ENCODE assay signal across 8 cellular contexts in the genomic region with DNA sequence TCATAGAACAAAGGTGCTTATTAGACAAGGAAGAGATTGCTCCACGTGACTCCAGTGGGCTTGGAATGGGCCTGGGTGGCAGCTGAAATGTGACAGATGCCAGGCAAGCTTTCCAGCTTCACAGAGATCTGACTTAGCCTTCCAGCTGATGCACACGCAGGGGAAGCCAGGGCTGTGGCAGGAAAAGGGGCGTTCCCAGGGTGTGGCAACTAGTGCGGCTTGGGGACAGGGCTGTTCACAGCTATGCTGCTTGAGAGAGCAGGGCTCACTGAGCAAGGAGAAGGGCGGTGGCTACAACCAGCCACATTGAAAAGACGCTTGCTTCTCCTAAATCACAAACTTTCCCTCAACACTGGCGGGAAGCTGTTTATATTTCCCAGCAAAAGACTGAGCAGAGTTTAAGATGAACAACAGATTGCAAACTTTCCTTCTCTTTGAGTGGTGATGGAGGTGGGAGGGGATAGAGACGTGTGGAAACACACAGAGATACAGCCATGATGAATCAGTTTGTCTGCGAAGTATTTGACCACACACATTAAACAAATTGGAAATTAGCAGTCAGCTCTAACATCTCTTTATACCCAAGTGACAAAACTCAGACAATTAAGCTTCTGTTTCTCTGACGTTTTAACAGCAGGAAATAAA.
A peak's percentile ranks its signal among the peaks of the same experiment; 100 is the strongest.
DNase-seq lines count a peak whose midpoint lies in the region; ATAC-seq, FAIRE-seq and TF ChIP-seq lines count a peak whose summit lies in the region.

No MANE protein-coding gene starts in this region.

- TF ChIP-seq CTCF in endothelial cell of umbilical vein (IDR thresholded peaks at IDR 0.05; ENCODE audit: extremely low read depth in 1 of 2, insufficient read depth in 1 of 2, low read depth in 1 of 2, low read length in 2 of 2), result no peak

- no peaks in the 10 kb centered on the region for H3K9me3 ChIP-seq in endothelial cell of umbilical vein (replicated peaks; ENCODE audit: control insufficient read depth, insufficient read depth, low read length)

- ATAC-seq in HG03135 (IDR thresholded peaks at IDR 0.05; ENCODE audit: unreplicated experiment) (no peak), GM18867 (IDR thresholded peaks at IDR 0.05; ENCODE audit: unreplicated experiment) (no peak)

- peak overlapping the region; percentile 76 for H3K4me2 ChIP-seq in endothelial cell of umbilical vein (ENCODE audit: insufficient read depth, low read length)

- POLR2A ChIA-PET in endothelial cell of umbilical vein (lab: Charles Lee), result no interaction called here

- H3K79me2 ChIP-seq in endothelial cell of umbilical vein (ENCODE audit: control insufficient read depth, insufficient read depth, low read length), result no peaks in the 10 kb centered on the region

- in situ Hi-C loops in G401 (cut with HindIII; ENCODE audit: low sequenced_read_pairs), result no loop called here

- peaks cover 11% of the 10 kb centered on the region for H3K4me1 ChIP-seq in endothelial cell of umbilical vein (ENCODE audit: control insufficient read depth, extremely low read depth, insufficient read depth, low read length)

- CTCF ChIA-PET in endothelial cell of umbilical vein (lab: Charles Lee), result interaction anchor here (1.2 to 2.2 kb wide), 4 partner anchors 11 to 74 kb away, joined by 3 to 7 read pairs (median 4); no protein-coding TSS in a partner anchor

- dilution Hi-C loops in endothelial cell of umbilical vein (cut with MboI; ENCODE audit: extremely low pct_ligation_motif_present, low sequenced_read_pairs), result no loop called here

- H3K36me3 ChIP-seq in endothelial cell of umbilical vein (ENCODE audit: control insufficient read depth in 2 of 2, extremely low read depth in 1 of 2, insufficient read depth in 2 of 2, low read length in 2 of 2), result no peaks in the 10 kb centered on the region

- H3K27ac ChIP-seq in endothelial cell of umbilical vein (ENCODE audit: insufficient read depth, low read depth, low read length), result no peak overlapping the region

- no peak overlapping the region for H3K4me3 ChIP-seq in endothelial cell of umbilical vein (replicated peaks in 1 of 3; ENCODE audit: insufficient read depth in 1 of 3, low read depth in 1 of 3, low read length in 3 of 3)

- H2AFZ ChIP-seq in endothelial cell of umbilical vein (ENCODE audit: low read depth, low read length), result peak overlapping the region; percentile 96

- FAIRE-seq in endothelial cell of umbilical vein (lab: Jason Lieb, UNC), result peak; percentile 79

- H3K27me3 ChIP-seq in endothelial cell of umbilical vein (ENCODE audit: control insufficient read depth in 2 of 2, insufficient read depth in 2 of 2, low read length in 2 of 2), result peaks cover 1 to 5% of the 10 kb centered on the region in 2 experiments

- no TSS peak for BruUV-seq in endothelial cell of umbilical vein (replicated peaks; lab: Mats Ljungman, UMichigan)

- peak; percentile 59 for TF ChIP-seq POLR2A in endothelial cell of umbilical vein (IDR thresholded peaks at IDR 0.05; ENCODE audit: low read depth, low read length)

- intact Hi-C loops in endothelial cell of umbilical vein (cut with micrococcal nuclease), result no loop called here

- no peaks in the 10 kb centered on the region for H4K20me1 ChIP-seq in endothelial cell of umbilical vein (replicated peaks; ENCODE audit: control insufficient read depth, extremely low read depth, insufficient read depth, low read length)

- H3K9me1 ChIP-seq in endothelial cell of umbilical vein (replicated peaks; ENCODE audit: control insufficient read depth, extremely low read depth, insufficient read depth, low read length), result no peaks in the 10 kb centered on the region

- DNase-seq in G401 (ENCODE audit: low spot score) (peak; percentile 40), endothelial cell of umbilical vein (ENCODE audit: low read depth, low spot score) (peak; percentile 63), renal cortical epithelial cell (ENCODE audit: low read depth) (peak; percentile 36), NCI-H510A treated with DMSO at 0.1 percent for 48 hours (lab: John Stamatoyannopoulos, UW) (no peak), activated gamma-delta T cell (lab: John Stamatoyannopoulos, UW) (no peak)
- DNase-seq in activated CD4-positive, alpha-beta T cell treated with anti-CD3 and anti-CD28 coated beads for 1 hour, result peak; percentile 18

- H3K9ac ChIP-seq in endothelial cell of umbilical vein (replicated peaks; ENCODE audit: extremely low read depth, insufficient read depth, low read length), result peak overlapping the region; percentile 41

TF ChIP-seq in endothelial cell of umbilical vein, 7 proteins besides CTCF, POLR2A, EP300 and RAD21:
- peak; percentile 35 for TF ChIP-seq POLR2AphosphoS5 (IDR thresholded peaks at IDR 0.05; ENCODE audit: insufficient read depth, low read depth, low read length)
- TF ChIP-seq JUN (IDR thresholded peaks at IDR 0.05; ENCODE audit: borderline replicate concordance, insufficient read depth, insufficient read length, low read depth), result no peak

Comparison
In these comparisons a context has a peak if more than half of its experiments do, and no peak if none do; other contexts are left out.
1. DNase-seq: peak in G401 (single experiment), activated CD4-positive, alpha-beta T cell treated with anti-CD3 and anti-CD28 coated beads for 1 hour (single experiment), endothelial cell of umbilical vein (single experiment) and renal cortical epithelial cell (single experiment); none in NCI-H510A treated with DMSO at 0.1 percent for 48 hours (single experiment) and activated gamma-delta T cell (single experiment).